ENCODE assay signal across 1 cellular context in the genomic region with DNA sequence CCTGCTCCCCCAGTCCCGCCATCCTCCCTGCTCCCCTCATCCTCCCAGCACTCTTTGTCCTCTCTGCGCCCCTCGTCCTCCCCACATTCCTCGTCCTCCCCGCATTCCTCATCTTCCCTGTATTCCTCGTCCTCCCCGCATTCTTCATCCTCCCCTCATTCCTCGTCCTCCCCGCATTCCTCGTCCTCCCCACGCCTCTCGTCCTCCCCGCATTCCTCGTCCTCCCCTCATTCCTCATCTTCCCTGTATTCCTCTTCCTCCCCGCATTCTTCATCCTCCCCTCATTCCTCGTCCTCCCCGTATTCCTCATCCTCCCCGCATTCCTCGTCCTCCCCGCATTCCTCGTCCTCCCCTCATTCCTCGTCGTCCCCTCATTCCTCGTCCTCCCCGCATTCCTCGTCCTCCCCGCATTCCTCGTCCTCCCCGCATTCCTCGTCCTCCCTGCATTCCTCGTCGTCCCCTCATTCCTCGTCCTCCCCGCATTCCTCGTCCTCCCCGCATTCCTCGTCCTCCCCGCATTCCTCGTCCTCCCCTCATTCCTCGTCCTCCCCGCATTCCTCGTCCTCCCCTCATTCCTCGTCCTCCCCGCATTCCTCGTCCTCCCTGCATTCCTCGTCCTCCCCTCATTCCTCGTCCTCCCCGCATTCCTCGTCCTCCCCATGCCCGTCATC. TPM values are rescaled to one million over a fixed set of nuclear protein-coding genes. Genes with fewer than 3 reads are reported as not detected.
"Had no signal": no experiment of that assay in that cellular context is flagged by ENCODE, and none has a peak within 500 bp of the region (broad histone marks: within the 10 kb centered on the region; RNA-seq: fewer than 3 reads in every experiment).

No MANE protein-coding gene starts in this region.

RNA-seq across cellular contexts. Expression of a gene that starts 48.4 kb away (rescaled TPM):
- total RNA-seq: ascending aorta had no signal
